2 cellular contexts compared by ENCODE assay signal in genomic region chr1:84839544-84839943, GRCh38.
TF ChIP-seq lines count a peak whose summit lies in the region.

No MANE protein-coding gene starts in this region.

TF ChIP-seq in liver, 16 proteins besides CTCF, POLR2A, EP300 and RAD21 (continued from another document):
- TF ChIP-seq ZBTB33 (IDR thresholded peaks at IDR 0.05): no peak
- TF ChIP-seq ATF3 (IDR thresholded peaks at IDR 0.05): peak; percentile 76
- TF ChIP-seq RXRA (IDR thresholded peaks at IDR 0.05): peak; percentile 31 to 63
- TF ChIP-seq FOXA2 (IDR thresholded peaks at IDR 0.05): peak; percentile 78
- TF ChIP-seq JUND (IDR thresholded peaks at IDR 0.05): peak in 1 of 2 donors; percentile 24

TF ChIP-seq in HepG2, 621 proteins besides CTCF, POLR2A, EP300 and RAD21 (continued from another document):
- TF ChIP-seq KIAA2018 (CRISPR knock-in tag; IDR thresholded peaks at IDR 0.05; ENCODE audit: borderline replicate concordance) (no peak), NPAS2 (CRISPR knock-in tag; IDR thresholded peaks at IDR 0.05; ENCODE audit: borderline replicate concordance) (no peak), ZNF512 (CRISPR knock-in tag; IDR thresholded peaks at IDR 0.05) (no peak), ZNF569 (CRISPR knock-in tag; IDR thresholded peaks at IDR 0.05; ENCODE audit: borderline replicate concordance) (no peak), GATA4 (IDR thresholded peaks at IDR 0.05; ENCODE audit: borderline replicate concordance, low read depth) (no peak), FOXP1 (IDR thresholded peaks at IDR 0.05) (no peak), FOXP1 (CRISPR knock-in tag; IDR thresholded peaks at IDR 0.05) (no peak), ZNF414 (CRISPR knock-in tag; IDR thresholded peaks at IDR 0.05) (no peak), ZNF710 (CRISPR knock-in tag; IDR thresholded peaks at IDR 0.05; ENCODE audit: borderline replicate concordance) (no peak), ZNF367 (CRISPR knock-in tag; IDR thresholded peaks at IDR 0.05; ENCODE audit: borderline replicate concordance) (no peak), ZNF75D (CRISPR knock-in tag; IDR thresholded peaks at IDR 0.05; ENCODE audit: borderline replicate concordance) (no peak), HNRNPK (IDR thresholded peaks at IDR 0.05; ENCODE audit: low read depth, low read length, poor library complexity, severe bottlenecking) (no peak), ZNF564 (CRISPR knock-in tag; IDR thresholded peaks at IDR 0.05) (no peak)
